10 cellular contexts compared by ENCODE assay signal in genomic region chr19:17606786-17607185, GRCh38. TPM values are rescaled to one million over a fixed set of nuclear protein-coding genes. Genes with fewer than 3 reads are reported as not detected.
DNase-seq lines count a peak whose midpoint lies in the region; ATAC-seq and TF ChIP-seq lines count a peak whose summit lies in the region.
"Had no signal": no experiment of that assay in that cellular context is flagged by ENCODE, and none has a peak within 500 bp of the region (broad histone marks: within the 10 kb centered on the region; RNA-seq: fewer than 3 reads in every experiment).

No MANE protein-coding gene starts in this region.

- CTCF ChIA-PET in activated B cell treated with CpG ODN at 0.5 μM for 24 hours (lab: Charles Lee) (interaction anchor here (0.6 to 3.1 kb wide), 7 partner anchors 95 to 249 kb away, joined by 3 to 10 read pairs (median 4); partner anchors contain the start of gene PGLS), HEK293T (lab: Yijun Ruan, JAX) (interaction anchor here (0.6 to 3.2 kb wide), 7 partner anchors 30 to 160 kb away, joined by 3 to 9 read pairs (median 3); partner anchors contain the start of gene TMEM221)

- H3K9ac ChIP-seq in iPS-20b (ENCODE audit: low read depth, low read length), result no peak overlapping the region; the same call in 1 of the 2 replicates

- POLR2A ChIA-PET in activated B cell treated with CpG ODN at 0.5 μM for 24 hours (lab: Charles Lee) (interaction anchor here (0.6 to 2.4 kb wide), 7 partner anchors 27 to 392 kb away, joined by 3 to 8 read pairs (median 5); partner anchors contain the start of gene CCDC124), HEK293T (lab: Yijun Ruan, JAX) (interaction anchor here (1.2 to 2.3 kb wide), 13 partner anchors 10 to 253 kb away, joined by 3 to 10 read pairs (median 6); partner anchors contain the start of genes MAP1S, PGLS, RPL18A and SLC27A1)

- no peak for ATAC-seq in activated B cell treated with CpG ODN at 0.5 μM for 24 hours (ENCODE audit: low read depth)

- DNase-seq in left ventricle myocardium inferior, result no peak
- DNase-seq in right atrium auricular region (ENCODE audit: low spot score), result no peak
- DNase-seq in activated B cell treated with CpG ODN at 0.5 μM for 24 hours, result no peak
- no peak for DNase-seq in type B pancreatic cell (ENCODE audit: extremely low spot score, unreplicated experiment)
- no peak for DNase-seq in activated CD4-positive, CD25-positive, alpha-beta regulatory T cell (lab: John Stamatoyannopoulos, UW)
- no peak for DNase-seq in iPS-NIHi11 (ENCODE audit: low spot score)
- DNase-seq in HEK293T (ENCODE audit: extremely low spot score), result no peak
- DNase-seq: NCI-H1930 had no signal

- H3K4me1 ChIP-seq in left ventricle myocardium inferior (peaks cover 14% of the 10 kb centered on the region), right atrium auricular region (peaks cover 0 to 13% of the 10 kb centered on the region in 2 donors), iPS-20b (ENCODE audit: insufficient read depth, low read length) (no peaks in the 10 kb centered on the region; the same call in 1 of the 2 replicates)

- no peaks in the 10 kb centered on the region for H3K9me3 ChIP-seq in left ventricle myocardium inferior (replicated peaks)
- H3K9me3 ChIP-seq in right atrium auricular region, result no peaks in the 10 kb centered on the region
- H3K9me3 ChIP-seq in iPS-20b (ENCODE audit: insufficient read depth, low read depth, low read length), result no peaks in the 10 kb centered on the region
- H3K9me3 ChIP-seq: right lobe of liver had no signal

- peaks cover 54% of the 10 kb centered on the region for H3K27me3 ChIP-seq in left ventricle myocardium inferior (ENCODE audit: low read depth)
- H3K27me3 ChIP-seq in right atrium auricular region, result no peaks in the 10 kb centered on the region
- peaks cover 4% of the 10 kb centered on the region; the same call in 1 of the 2 replicates for H3K27me3 ChIP-seq in iPS-20b (ENCODE audit: insufficient read depth, low read length)
- H3K27me3 ChIP-seq: right lobe of liver had no signal

- H3K4me3 Mint-ChIP-seq in activated B cell treated with CpG ODN at 0.5 μM for 24 hours (peak overlapping the region; percentile 83), type B pancreatic cell (peak overlapping the region; percentile 84)

- H3K4me3 ChIP-seq in left ventricle myocardium inferior (peak overlapping the region; percentile 63), right atrium auricular region (peak overlapping the region in 1 of 2 donors; percentile 46), iPS-20b (ENCODE audit: low read length) (peak overlapping the region; percentile 68; the same call in 1 of the 2 replicates)

- no peak overlapping the region for H3K27ac Mint-ChIP-seq in activated B cell treated with CpG ODN at 0.5 μM for 24 hours
- H3K27ac Mint-ChIP-seq in type B pancreatic cell, result peak overlapping the region; percentile 62

- H3K27me3 Mint-ChIP-seq in activated B cell treated with CpG ODN at 0.5 μM for 24 hours (peaks cover 24% of the 10 kb centered on the region), type B pancreatic cell (peaks cover 24% of the 10 kb centered on the region)

- H3K9me3 Mint-ChIP-seq in activated B cell treated with CpG ODN at 0.5 μM for 24 hours, result no peaks in the 10 kb centered on the region
- H3K9me3 Mint-ChIP-seq in type B pancreatic cell, result no peaks in the 10 kb centered on the region

- no peak for TF ChIP-seq CTCF in left ventricle myocardium inferior (IDR thresholded peaks at IDR 0.05; ENCODE audit: borderline replicate concordance)
- no peak for TF ChIP-seq CTCF in right atrium auricular region (IDR thresholded peaks at IDR 0.05)
- no peak for TF ChIP-seq CTCF in activated B cell treated with CpG ODN at 0.5 μM for 24 hours (IDR thresholded peaks at IDR 0.05)
- no peak for TF ChIP-seq CTCF in type B pancreatic cell (conservative IDR thresholded peaks at IDR 0.05)

- no peaks in the 10 kb centered on the region for H3K36me3 Mint-ChIP-seq in activated B cell treated with CpG ODN at 0.5 μM for 24 hours (ENCODE audit: low read depth)
- H3K36me3 Mint-ChIP-seq in type B pancreatic cell, result no peaks in the 10 kb centered on the region

- H3K36me3 ChIP-seq in left ventricle myocardium inferior (no peaks in the 10 kb centered on the region), right atrium auricular region (no peaks in the 10 kb centered on the region), iPS-20b (ENCODE audit: insufficient read depth, low read depth, low read length) (0 out of 2 replicates have a peak, but pooled peaks cover 7% of the 10 kb centered on the region)
- H3K36me3 ChIP-seq: right lobe of liver had no signal

- H3K4me1 Mint-ChIP-seq in activated B cell treated with CpG ODN at 0.5 μM for 24 hours (peaks cover 15% of the 10 kb centered on the region), type B pancreatic cell (ENCODE audit: unreplicated experiment) (no peaks in the 10 kb centered on the region)

- intact Hi-C loops in left ventricle myocardium inferior (cut with micrococcal nuclease) (no loop called here), activated B cell treated with CpG ODN at 0.5 μM for 24 hours (cut with micrococcal nuclease) (loop anchor here (1.0 to 2.0 kb wide), 4 partner anchors 160 to 326 kb away; partner anchors contain the start of gene CCDC124)

- H3K27ac ChIP-seq in left ventricle myocardium inferior (replicated peaks), result no peak overlapping the region
- no peak overlapping the region for H3K27ac ChIP-seq in right atrium auricular region
- H3K27ac ChIP-seq in iPS-20b (ENCODE audit: low read length), result no peak overlapping the region

TF ChIP-seq in HEK293T, 16 proteins besides CTCF, POLR2A, EP300 and RAD21:
- TF ChIP-seq LEF1 (IDR thresholded peaks at IDR 0.05; ENCODE audit: borderline replicate concordance) (no peak), ZNF384 (IDR thresholded peaks at IDR 0.05) (no peak), L3MBTL2 (conservative IDR thresholded peaks at IDR 0.05) (no peak), HDGF (IDR thresholded peaks at IDR 0.05; ENCODE audit: borderline replicate concordance) (no peak), FOXM1 (IDR thresholded peaks at IDR 0.05; ENCODE audit: borderline replicate concordance) (no peak), NFRKB (IDR thresholded peaks at IDR 0.05) (no peak), ELF4 (IDR thresholded peaks at IDR 0.05) (no peak), SUZ12 (IDR thresholded peaks at IDR 0.05) (no peak), TARDBP (IDR thresholded peaks at IDR 0.05) (no peak), BHLHE40 (IDR thresholded peaks at IDR 0.05; ENCODE audit: borderline replicate concordance) (no peak), ARNT (IDR thresholded peaks at IDR 0.05) (no peak), FOXA1 (IDR thresholded peaks at IDR 0.05) (no peak), CTBP1 (IDR thresholded peaks at IDR 0.05; ENCODE audit: borderline replicate concordance) (no peak), SP1 (IDR thresholded peaks at IDR 0.05) (no peak), FOXK2 (IDR thresholded peaks at IDR 0.05) (no peak)
- TF ChIP-seq, protein P1, sequence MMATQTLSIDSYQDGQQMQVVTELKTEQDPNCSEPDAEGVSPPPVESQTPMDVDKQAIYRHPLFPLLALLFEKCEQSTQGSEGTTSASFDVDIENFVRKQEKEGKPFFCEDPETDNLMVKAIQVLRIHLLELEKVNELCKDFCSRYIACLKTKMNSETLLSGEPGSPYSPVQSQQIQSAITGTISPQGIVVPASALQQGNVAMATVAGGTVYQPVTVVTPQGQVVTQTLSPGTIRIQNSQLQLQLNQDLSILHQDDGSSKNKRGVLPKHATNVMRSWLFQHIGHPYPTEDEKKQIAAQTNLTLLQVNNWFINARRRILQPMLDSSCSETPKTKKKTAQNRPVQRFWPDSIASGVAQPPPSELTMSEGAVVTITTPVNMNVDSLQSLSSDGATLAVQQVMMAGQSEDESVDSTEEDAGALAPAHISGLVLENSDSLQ (IDR thresholded peaks at IDR 0.05), result no peak

RNA-seq across cellular contexts. Expression of gene COLGALT1, which starts 51.3 kb away (rescaled TPM):
- 31.2 TPM for total RNA-seq in left ventricle myocardium inferior
- 10 to 100 TPM; 28.3 to 30.8 TPM for total RNA-seq in right atrium auricular region
- total RNA-seq in activated B cell treated with CpG ODN at 0.5 μM for 24 hours, result 69.2 and 80.3 TPM in 2 replicates
- 69.7 and 73.7 TPM in 2 replicates for total RNA-seq in type B pancreatic cell (ENCODE audit: low replicate concordance)
